8 cellular contexts compared by ENCODE assay signal in genomic region chr11:93197383-93198220, GRCh38. TPM values are rescaled to one million over a fixed set of nuclear protein-coding genes. Genes with fewer than 3 reads are reported as not detected.
DNase-seq lines count a peak whose midpoint lies in the region; ATAC-seq lines count a peak whose summit lies in the region.

Gene SLC36A4, minus strand, starts transcription at chr11:93197991. Its CDS starts 159 bp downstream, at chr11:93197832.

- CTCF ChIA-PET in activated CD8-positive, alpha-beta memory T cell treated with anti-CD3 and anti-CD28 coated beads for 36 hours (lab: Charles Lee) = interaction anchor here (0.8 kb wide), 1 partner anchor 344 kb away, joined by 3 read pairs; no protein-coding TSS in a partner anchor

- peak; percentile 72 to 94 (median 81) for DNase-seq in CD4-positive, CD25-positive, alpha-beta regulatory T cell
- DNase-seq in NCI-H82 treated with DMSO at 0.1 percent for 48 hours (lab: John Stamatoyannopoulos, UW; ENCODE audit: unreplicated experiment) (peak; percentile 46), medulla oblongata (ENCODE audit: extremely low spot score) (peak; percentile 94)
- peak; percentile 74 to 78 (median 75) for DNase-seq in effector memory CD4-positive, alpha-beta T cell
- peak; percentile 76 to 82 (median 80) for DNase-seq in stimulated activated CD4-positive, alpha-beta T cell treated with anti-CD3 and anti-CD28 coated beads, TNF-alpha, amount 100 ng/mL, for 48 hours (ENCODE audit: low read depth in 3 of 3)

- peaks cover 2% of the 10 kb centered on the region for H3K27me3 ChIP-seq in CD4-positive, CD25-positive, alpha-beta regulatory T cell (ENCODE audit: control insufficient read depth, insufficient read depth, low read length)
- H3K27me3 ChIP-seq in effector memory CD4-positive, alpha-beta T cell (replicated peaks; ENCODE audit: control insufficient read depth, insufficient read depth, low read length, poor library complexity, severe bottlenecking) = no peaks in the 10 kb centered on the region

- peak within 1 kb of the TSS; percentile 95 for H3K4me3 ChIP-seq in CD4-positive, CD25-positive, alpha-beta regulatory T cell (ENCODE audit: low read depth, low read length)
- peak within 1 kb of the TSS; percentile 91 for H3K4me3 ChIP-seq in effector memory CD4-positive, alpha-beta T cell (ENCODE audit: insufficient read depth, low read depth, low read length, poor library complexity, severe bottlenecking)

- ATAC-seq in CD4-positive, CD25-positive, alpha-beta regulatory T cell (ENCODE audit: low read depth in 2 of 2) = peak; percentile 86 to 88
- ATAC-seq in GM19452 (IDR thresholded peaks at IDR 0.05; ENCODE audit: unreplicated experiment) (peak; percentile 89), HG03575 (IDR thresholded peaks at IDR 0.05; ENCODE audit: extremely low read depth, insufficient number of reproducible peaks, low FRiP score, unreplicated experiment) (peak; percentile 64)

- peaks cover 15% of the 10 kb centered on the region for H3K27me3 Mint-ChIP-seq in CD4-positive, CD25-positive, alpha-beta regulatory T cell

- H3K27ac Mint-ChIP-seq in CD4-positive, CD25-positive, alpha-beta regulatory T cell = peak within 1 kb of the TSS; percentile 92 to 96 (median 93)

- H3K27ac ChIP-seq in CD4-positive, CD25-positive, alpha-beta regulatory T cell (ENCODE audit: insufficient read depth, low read length, poor library complexity, severe bottlenecking) = peak within 1 kb of the TSS; percentile 84
- H3K27ac ChIP-seq in effector memory CD4-positive, alpha-beta T cell (ENCODE audit: insufficient read depth, low read length, poor library complexity, severe bottlenecking) = peak within 1 kb of the TSS; percentile 90

- H3K4me1 Mint-ChIP-seq in CD4-positive, CD25-positive, alpha-beta regulatory T cell = peaks cover 4 to 26% (median 18%) of the 10 kb centered on the region in 4 donors

- no peaks in the 10 kb centered on the region for H3K9me3 ChIP-seq in CD4-positive, CD25-positive, alpha-beta regulatory T cell (ENCODE audit: control insufficient read depth in 2 of 2, low read length in 2 of 2)
- H3K9me3 ChIP-seq in effector memory CD4-positive, alpha-beta T cell (ENCODE audit: control insufficient read depth, low read length) = no peaks in the 10 kb centered on the region

- no peaks in the 10 kb centered on the region for H3K36me3 ChIP-seq in CD4-positive, CD25-positive, alpha-beta regulatory T cell (ENCODE audit: control insufficient read depth, insufficient read depth, low read length)
- no peaks in the 10 kb centered on the region for H3K36me3 ChIP-seq in effector memory CD4-positive, alpha-beta T cell (ENCODE audit: control insufficient read depth, insufficient read depth, low read length)

- no peaks in the 10 kb centered on the region for H3K36me3 Mint-ChIP-seq in CD4-positive, CD25-positive, alpha-beta regulatory T cell

- peak within 1 kb of the TSS; percentile 95 to 98 (median 96) for H3K4me3 Mint-ChIP-seq in CD4-positive, CD25-positive, alpha-beta regulatory T cell

- H3K4me1 ChIP-seq in CD4-positive, CD25-positive, alpha-beta regulatory T cell (ENCODE audit: control insufficient read depth, insufficient read depth, low read length, poor library complexity, severe bottlenecking) = peaks cover 15% of the 10 kb centered on the region
- H3K4me1 ChIP-seq in effector memory CD4-positive, alpha-beta T cell (ENCODE audit: control insufficient read depth, insufficient read depth, low read length, poor library complexity, severe bottlenecking) = peaks cover 3% of the 10 kb centered on the region

- POLR2A ChIA-PET in activated CD8-positive, alpha-beta memory T cell treated with anti-CD3 and anti-CD28 coated beads for 36 hours (lab: Charles Lee) = interaction anchor here (1.1 kb wide), 1 partner anchor 1297 kb away, joined by 3 read pairs; no protein-coding TSS in a partner anchor

- no peaks in the 10 kb centered on the region for H3K9me3 Mint-ChIP-seq in CD4-positive, CD25-positive, alpha-beta regulatory T cell

RNA-seq across cellular contexts. Expression of gene SLC36A4, which starts in this region (rescaled TPM):
- 10.5 TPM for total RNA-seq in CD4-positive, CD25-positive, alpha-beta regulatory T cell
- polyA plus RNA-seq in CD4-positive, CD25-positive, alpha-beta regulatory T cell = 10 to 100 TPM; 10.3 to 17.4 (median 11.7) TPM
- total RNA-seq in activated CD8-positive, alpha-beta memory T cell treated with anti-CD3 and anti-CD28 coated beads for 36 hours = 10 to 100 TPM; 12.7 to 13.8 TPM

Comparison
In these comparisons a context has a peak if more than half of its experiments do, and no peak if none do; other contexts are left out.
1. Peak in every context shown above with its lines: DNase-seq, ATAC-seq, H3K4me3 ChIP-seq and H3K27ac ChIP-seq.